ENCODE assay signal across 19 cellular contexts in genomic region chr6:41605649-41606048, GRCh38. TPM values are rescaled to one million over a fixed set of nuclear protein-coding genes. Genes with fewer than 3 reads are reported as not detected.
DNase-seq lines count a peak whose midpoint lies in the region; ATAC-seq, FAIRE-seq and TF ChIP-seq lines count a peak whose summit lies in the region.
"Had no signal": no experiment of that assay in that cellular context is flagged by ENCODE, and none has a peak within 500 bp of the region (broad histone marks: within the 10 kb centered on the region; RNA-seq: fewer than 3 reads in every experiment).

No MANE protein-coding gene starts in this region.

- H3K4me1 Mint-ChIP-seq in memory B cell: peaks cover 8% of the 10 kb centered on the region

- H3K27me3 ChIP-seq in bronchial epithelial cell (ENCODE audit: control insufficient read depth, insufficient read depth, low read length): no peaks in the 10 kb centered on the region

- H3K4me3 Mint-ChIP-seq in memory B cell: no peak overlapping the region
- H3K4me3 Mint-ChIP-seq: HFFc6 had no signal

- ATAC-seq in memory B cell (ENCODE audit: low read depth) (peak; percentile 20), HG03442 (IDR thresholded peaks at IDR 0.05; ENCODE audit: unreplicated experiment) (no peak)

- H3K36me3 ChIP-seq in bronchial epithelial cell (ENCODE audit: control insufficient read depth, insufficient read depth, low read length): no peaks in the 10 kb centered on the region

- DNase-seq in activated effector memory CD4-positive, alpha-beta T cell treated with anti-CD3 and anti-CD28 coated beads, Interleukin-2, amount 50 U/mL, for 16 hours: peak; percentile 48
- no peak for DNase-seq in activated effector memory CD4-positive, alpha-beta T cell treated with Interleukin-2 at 50 U/mL for 16 hours
- DNase-seq in bronchial epithelial cell (ENCODE audit: low read depth): no peak
- no peak for DNase-seq in memory B cell (ENCODE audit: low spot score in 2 of 2)
- DNase-seq in cerebellum (ENCODE audit: low spot score): no peak
- no peak for DNase-seq in activated T-cell treated with anti-CD3 and anti-CD28 coated beads for 4 hours
- DNase-seq in dermis blood vessel endothelial cell: no peak
- DNase-seq: DMS79 treated with DMSO at 0.1 percent for 48 hours, H7, HFFc6, KBM-7, NCI-H1092 treated with DMSO at 0.1 percent for 48 hours, NCI-H1436 treated with DMSO at 0.1 percent for 48 hours, NCI-H2029, NCI-H2171 treated with DMSO at 0.1 percent for 48 hours, NCI-H524 treated with DMSO at 0.1 percent for 48 hours had no signal

- no peaks in the 10 kb centered on the region for H3K9me3 Mint-ChIP-seq in memory B cell
- H3K9me3 Mint-ChIP-seq: HFFc6 had no signal

- no peak overlapping the region for H3K4me3 ChIP-seq in bronchial epithelial cell (ENCODE audit: low read depth, low read length)

- H3K36me3 Mint-ChIP-seq in memory B cell: no peaks in the 10 kb centered on the region

- peaks cover 13% of the 10 kb centered on the region for H3K27me3 Mint-ChIP-seq in memory B cell

- no peak overlapping the region for H3K27ac Mint-ChIP-seq in memory B cell
- H3K27ac Mint-ChIP-seq: HFFc6 had no signal

- TF ChIP-seq CTCF in bronchial epithelial cell (IDR thresholded peaks at IDR 0.05; ENCODE audit: insufficient read depth, low read length, severe bottlenecking): no peak

- FAIRE-seq in bronchial epithelial cell (lab: Jason Lieb, UNC): peak; percentile 79
- FAIRE-seq: A204.1, D721Med had no signal

RNA-seq across cellular contexts. Expression of gene MDFI, which starts 32.6 kb away (rescaled TPM):
- total RNA-seq in bronchial epithelial cell (57.1 and 61.3 TPM in 2 replicates), cerebellum (51.2 TPM), dermis blood vessel endothelial cell (34.0 and 37.8 TPM in 2 replicates)

RNA-seq across cellular contexts. Expression of gene FOXP4, which starts 59.5 kb away (rescaled TPM):
- total RNA-seq in bronchial epithelial cell (2.1 and 2.3 TPM in 2 replicates), cerebellum (9.2 TPM), dermis blood vessel endothelial cell (4.4 and 9.2 TPM in 2 replicates)
